ENCODE assay signal across 28 cellular contexts in genomic region chr9:36521148-36521547, GRCh38. TPM values are rescaled to one million over a fixed set of nuclear protein-coding genes. Genes with fewer than 3 reads are reported as not detected.
"Had no signal": no experiment of that assay in that cellular context is flagged by ENCODE, and none has a peak within 500 bp of the region (broad histone marks: within the 10 kb centered on the region; RNA-seq: fewer than 3 reads in every experiment).

No MANE protein-coding gene starts in this region.

- H3K4me3 Mint-ChIP-seq: dendritic cell treated with granulocyte-macrophage colony-stimulating factor and Interleukin-4, amounts not matched to agents 40 ng/mL and 50 ng/mL, for 4 days; effector memory CD8-positive, alpha-beta T cell; endodermal cell; mesothelial cell of epicardium; naive B cell; naive thymus-derived CD8-positive, alpha-beta T cell had no signal

- ATAC-seq: effector memory CD8-positive, alpha-beta T cell; esophagus mucosa; gastrocnemius medialis; heart right ventricle; left cardiac atrium; left lung; left ventricle myocardium superior; lower lobe of right lung; mucosa of descending colon; naive thymus-derived CD8-positive, alpha-beta T cell had no signal

- H3K4me1 ChIP-seq: esophagus squamous epithelium, gastrocnemius medialis, heart right ventricle, left lung, lower lobe of right lung had no signal

- H3K36me3 Mint-ChIP-seq: mesothelial cell of epicardium; naive B cell; naive thymus-derived CD8-positive, alpha-beta T cell had no signal

- H3K27ac ChIP-seq: epithelial cell of prostate, esophagus squamous epithelium, gastrocnemius medialis, heart right ventricle, left lung, lower lobe of right lung had no signal

- H3K27ac Mint-ChIP-seq: dendritic cell treated with granulocyte-macrophage colony-stimulating factor and Interleukin-4, amounts not matched to agents 40 ng/mL and 50 ng/mL, for 4 days; effector memory CD8-positive, alpha-beta T cell; endodermal cell; mesothelial cell of epicardium; naive B cell had no signal

- H3K27me3 ChIP-seq: gastrocnemius medialis, left lung had no signal

- H3K9me3 Mint-ChIP-seq: dendritic cell treated with granulocyte-macrophage colony-stimulating factor and Interleukin-4, amounts not matched to agents 40 ng/mL and 50 ng/mL, for 4 days; effector memory CD8-positive, alpha-beta T cell; endodermal cell; mesothelial cell of epicardium; naive B cell; naive thymus-derived CD8-positive, alpha-beta T cell had no signal

- H3K36me3 ChIP-seq: esophagus squamous epithelium, gastrocnemius medialis, heart right ventricle, left lung, lower lobe of right lung had no signal

- FAIRE-seq: endometrium, islet of Langerhans, keratinocyte had no signal

- H3K9me3 ChIP-seq: esophagus squamous epithelium, gastrocnemius medialis, heart right ventricle, left lung, lower lobe of right lung, mucosa of descending colon had no signal

- H3K27me3 Mint-ChIP-seq: naive thymus-derived CD8-positive, alpha-beta T cell had no signal

- H3K4me1 Mint-ChIP-seq: mesothelial cell of epicardium; naive B cell; naive thymus-derived CD8-positive, alpha-beta T cell had no signal

- H3K4me3 ChIP-seq: esophagus squamous epithelium, gastrocnemius medialis, heart right ventricle, left lung, lower lobe of right lung, mucosa of descending colon had no signal

- DNase-seq: cortex of kidney; effector CD8-positive, alpha-beta T cell; effector memory CD8-positive, alpha-beta T cell; endodermal cell; erythroblast; esophagus squamous epithelium; foreskin fibroblast; foreskin melanocyte; gastrocnemius medialis; glutamatergic neuron; head of caudate nucleus; heart right ventricle; hippocampal formation; left cardiac atrium; left lung; left ventricle myocardium superior; lower lobe of right lung; mesenchymal stem cell; mucosa of descending colon; naive B cell; naive thymus-derived CD8-positive, alpha-beta T cell had no signal

RNA-seq across cellular contexts. Expression of gene MELK, which starts 51.5 kb away (rescaled TPM):
- total RNA-seq: naive thymus-derived CD8-positive, alpha-beta T cell had no signal
- polyA plus RNA-seq: naive thymus-derived CD8-positive, alpha-beta T cell had no signal
